In genomic region chr13:39892731-39893293, GRCh38 we compare ENCODE assay signal across 1 cellular context.
TF ChIP-seq lines count a peak whose summit lies in the region.

No MANE protein-coding gene starts in this region.

TF ChIP-seq in SK-N-SH, 30 proteins besides CTCF, POLR2A, EP300 and RAD21 (continued from another document):
- TF ChIP-seq REST (IDR thresholded peaks at IDR 0.05; ENCODE audit: low read depth, low read length), result no peak
- TF ChIP-seq IRF3 (IDR thresholded peaks at IDR 0.05; ENCODE audit: low read depth, low read length), result no peak
- no peak for TF ChIP-seq TAF1 (IDR thresholded peaks at IDR 0.05; ENCODE audit: borderline replicate concordance, low read depth, low read length)
- TF ChIP-seq GATA2 (CRISPR knock-in tag; IDR thresholded peaks at IDR 0.05), result peak; percentile 70
- TF ChIP-seq, protein P1, sequence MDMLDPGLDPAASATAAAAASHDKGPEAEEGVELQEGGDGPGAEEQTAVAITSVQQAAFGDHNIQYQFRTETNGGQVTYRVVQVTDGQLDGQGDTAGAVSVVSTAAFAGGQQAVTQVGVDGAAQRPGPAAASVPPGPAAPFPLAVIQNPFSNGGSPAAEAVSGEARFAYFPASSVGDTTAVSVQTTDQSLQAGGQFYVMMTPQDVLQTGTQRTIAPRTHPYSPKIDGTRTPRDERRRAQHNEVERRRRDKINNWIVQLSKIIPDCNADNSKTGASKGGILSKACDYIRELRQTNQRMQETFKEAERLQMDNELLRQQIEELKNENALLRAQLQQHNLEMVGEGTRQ (IDR thresholded peaks at IDR 0.05; ENCODE audit: borderline replicate concordance, low read depth, low read length), result no peak
- no peak for TF ChIP-seq RXRA (IDR thresholded peaks at IDR 0.05; ENCODE audit: borderline replicate concordance, low read depth)
- TF ChIP-seq NFIC (IDR thresholded peaks at IDR 0.05; ENCODE audit: borderline replicate concordance), result peak; percentile 70; the same call in 1 of the 2 replicates
- TF ChIP-seq EZH2phosphoT487 (IDR thresholded peaks at IDR 0.05; ENCODE audit: borderline replicate concordance, low read depth), result no peak
- no peak for TF ChIP-seq MEF2A (IDR thresholded peaks at IDR 0.05; ENCODE audit: borderline replicate concordance, low read depth)
